8 cellular contexts compared by ENCODE assay signal in the genomic region with DNA sequence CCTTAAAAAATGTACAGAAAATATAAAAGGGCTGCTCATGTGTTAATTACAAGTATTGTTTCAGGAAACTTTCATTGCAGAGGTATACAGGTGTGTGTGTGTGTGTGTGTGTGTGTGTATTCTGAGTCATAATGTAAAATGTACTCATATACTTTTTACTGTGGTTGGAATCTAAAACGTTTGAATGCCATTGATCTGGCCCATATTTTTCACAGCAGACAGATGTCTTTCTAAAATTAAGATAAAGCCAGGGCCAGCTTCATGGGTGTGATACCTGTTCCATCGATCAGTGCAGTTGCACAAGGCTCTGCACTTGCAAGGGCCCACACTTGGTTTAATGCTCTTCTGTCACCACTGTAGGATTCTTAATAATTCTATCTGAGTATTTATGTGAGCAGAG.
A peak's percentile ranks its signal among the peaks of the same experiment; 100 is the strongest.
DNase-seq lines count a peak whose midpoint lies in the region; ATAC-seq and TF ChIP-seq lines count a peak whose summit lies in the region.

No MANE protein-coding gene starts in this region.

- DNase-seq in OCI-M1 (lab: John Stamatoyannopoulos, UW) = peak; percentile 18
- no peak for DNase-seq in mesothelial cell of epicardium (ENCODE audit: low spot score in 2 of 2, unreplicated experiment in 2 of 2)
- no peak for DNase-seq in SHP77 (lab: John Stamatoyannopoulos, UW)
- DNase-seq in nucleus accumbens (lab: John Stamatoyannopoulos, UW) = no peak
- DNase-seq in globus pallidus (ENCODE audit: low spot score) = no peak
- no peak for DNase-seq in GM19238 (ENCODE audit: insufficient read length, low spot score)

- TF ChIP-seq CTCF in mesothelial cell of epicardium (IDR thresholded peaks at IDR 0.05; ENCODE audit: unreplicated experiment) = no peak

- peak overlapping the region; percentile 57 for H3K27ac Mint-ChIP-seq in mesothelial cell of epicardium

- H3K4me1 Mint-ChIP-seq in mesothelial cell of epicardium = peaks cover 25% of the 10 kb centered on the region

- H3K36me3 Mint-ChIP-seq in mesothelial cell of epicardium = no peaks in the 10 kb centered on the region

- ATAC-seq in GM18502 (IDR thresholded peaks at IDR 0.05; ENCODE audit: poor library complexity, unreplicated experiment) = peak; percentile 34
- peak; percentile 37 for ATAC-seq in GM21723 (IDR thresholded peaks at IDR 0.05; ENCODE audit: unreplicated experiment)

- no peaks in the 10 kb centered on the region for H3K9me3 Mint-ChIP-seq in mesothelial cell of epicardium

- no peak overlapping the region for H3K4me3 Mint-ChIP-seq in mesothelial cell of epicardium

- H3K27me3 Mint-ChIP-seq in mesothelial cell of epicardium (ENCODE audit: low read depth) = no peaks in the 10 kb centered on the region
